Comparison of ENCODE assay signal across 21 cellular contexts in genomic region chr11:93579187-93579773, GRCh38.
"Had no signal": no experiment of that assay in that cellular context is flagged by ENCODE, and none has a peak within 500 bp of the region (broad histone marks: within the 10 kb centered on the region; RNA-seq: fewer than 3 reads in every experiment).

No MANE protein-coding gene starts in this region.

- DNase-seq: Karpas-422, KG1, MV-4-11, NCI-H1048, NCI-H1105, NCI-H1436 treated with DMSO at 0.1 percent for 48 hours, NCI-H1694, NCI-H187 treated with DMSO at 0.1 percent for 48 hours, NCI-H2029 treated with DMSO at 0.1 percent for 48 hours, NCI-H2171 treated with DMSO at 0.1 percent for 48 hours, NCI-H345, NCI-H446 treated with DMSO at 0.1 percent for 48 hours, NCI-H510A treated with DMSO at 0.1 percent for 48 hours, NCI-H69, NCI-H774, Right ventricle myocardium superior, RPMI8226, SIG-M5 had no signal

- H3K4me3 ChIP-seq: SJSA1, SK-N-MC had no signal

- FAIRE-seq: RCC 7860 had no signal

- H3K4me1 ChIP-seq: SJSA1 had no signal

- H3K9me3 ChIP-seq: SJSA1 had no signal

- H3K27ac ChIP-seq: SJSA1, SK-N-MC had no signal

- H3K36me3 ChIP-seq: SJSA1 had no signal

- H3K27me3 ChIP-seq: SJSA1 had no signal
